8 cellular contexts compared by ENCODE assay signal in genomic region chr5:66828046-66828550, GRCh38.
A peak's percentile ranks its signal among the peaks of the same experiment; 100 is the strongest.
DNase-seq lines count a peak whose midpoint lies in the region; ATAC-seq, FAIRE-seq and TF ChIP-seq lines count a peak whose summit lies in the region.

No MANE protein-coding gene starts in this region.

- in situ Hi-C loops in astrocyte of the cerebellum (cut with HindIII; ENCODE audit: low sequenced_read_pairs): no loop called here
- in situ Hi-C loops in transverse colon (cut with MboI; ENCODE audit: low pct_ligation_motif_present in 1 of 4, low pct_unique_long_range_greater_than_20kb in 1 of 4, low sequenced_read_pairs in 3 of 4): no loop called here

- H2AFZ ChIP-seq in GM23338: no peak overlapping the region

- H3K4me3 ChIP-seq in AG09309 (ENCODE audit: control insufficient read depth, low read depth, low read length): peak overlapping the region; percentile 41; the same call in 1 of the 2 replicates
- peak overlapping the region; percentile 46 for H3K4me3 ChIP-seq in GM23338
- H3K4me3 ChIP-seq in astrocyte of the cerebellum (ENCODE audit: low read depth, low read length): peak overlapping the region; percentile 53
- peak overlapping the region; percentile 30 to 35 for H3K4me3 ChIP-seq in left lung
- peak overlapping the region in 3 of 4 donors; percentile 17 to 47 (median 32) for H3K4me3 ChIP-seq in transverse colon

- intact Hi-C loops in left lung (cut with DNase I): loop anchor here in 1 of 2 donors (10.0 kb wide), 1 partner anchor 317 kb away; no protein-coding TSS in a partner anchor
- intact Hi-C loops in transverse colon (cut with DNase I; ENCODE audit: low total_unique reads): no loop called here

- H4K20me1 ChIP-seq in GM23338 (replicated peaks; ENCODE audit: insufficient read depth): no peaks in the 10 kb centered on the region

- H3K27me3 ChIP-seq in GM23338 (ENCODE audit: insufficient read depth): no peaks in the 10 kb centered on the region
- peaks cover 0 to 11% of the 10 kb centered on the region in 2 donors for H3K27me3 ChIP-seq in left lung
- peaks cover 4% of the 10 kb centered on the region for H3K27me3 ChIP-seq in transverse colon

- peak overlapping the region; percentile 7; the same call in 1 of the 2 replicates for H3K27ac ChIP-seq in GM23338 (ENCODE audit: low read depth)
- peak overlapping the region in 1 of 2 donors; percentile 63 for H3K27ac ChIP-seq in left lung
- H3K27ac ChIP-seq in transverse colon: peak overlapping the region in 2 of 4 donors; percentile 31 to 52

- H3K4me1 Mint-ChIP-seq in GM23338: peaks cover 48% of the 10 kb centered on the region

- H3K36me3 ChIP-seq in GM23338 (ENCODE audit: insufficient read depth): no peaks in the 10 kb centered on the region
- H3K36me3 ChIP-seq in left lung: no peaks in the 10 kb centered on the region
- no peaks in the 10 kb centered on the region for H3K36me3 ChIP-seq in transverse colon

- H3K27me3 Mint-ChIP-seq in GM23338 (ENCODE audit: insufficient read depth, low read depth, poor library complexity): peaks cover 4% of the 10 kb centered on the region

- ATAC-seq in GM23338: peak; percentile 87
- ATAC-seq in left lung: no peak
- ATAC-seq in HG02884 (IDR thresholded peaks at IDR 0.05; ENCODE audit: unreplicated experiment): no peak

- peak overlapping the region; percentile 73 for H3K4me2 ChIP-seq in GM23338

- no peak for FAIRE-seq in GM12892 (lab: Jason Lieb, UNC)

- DNase-seq in AG09309 (ENCODE audit: low read depth) (no peak), GM23338 (ENCODE audit: low spot score) (peak; percentile 78), astrocyte of the cerebellum (ENCODE audit: low read depth) (no peak), left lung (no peak), transverse colon (no peak), GM12892 (ENCODE audit: insufficient read length) (no peak), T-helper 9 cell (no peak)

- H3K27ac Mint-ChIP-seq in GM23338: no peak overlapping the region

- H3K4me1 ChIP-seq in GM23338 (ENCODE audit: insufficient read depth): peaks cover 46% of the 10 kb centered on the region
- H3K4me1 ChIP-seq in left lung: peaks cover 0 to 31% of the 10 kb centered on the region in 2 donors
- peaks cover 0 to 20% (median 5%) of the 10 kb centered on the region in 4 donors for H3K4me1 ChIP-seq in transverse colon

- H3F3A ChIP-seq in GM23338 (replicated peaks; ENCODE audit: low read depth): no peaks in the 10 kb centered on the region

- no peak for TF ChIP-seq CTCF in AG09309 (IDR thresholded peaks at IDR 0.05; ENCODE audit: control insufficient read depth, insufficient read depth, low read depth, low read length, missing control alignments)
- TF ChIP-seq CTCF in GM23338 (conservative IDR thresholded peaks at IDR 0.05; ENCODE audit: low read depth in 2 of 2): no peak
- no peak for TF ChIP-seq CTCF in astrocyte of the cerebellum (IDR thresholded peaks at IDR 0.05; ENCODE audit: low read depth, low read length, missing control alignments)
- TF ChIP-seq CTCF in left lung (IDR thresholded peaks at IDR 0.05): no peak
- TF ChIP-seq CTCF in transverse colon (IDR thresholded peaks at IDR 0.05): no peak

- peak overlapping the region; percentile 69 for H3K4me3 Mint-ChIP-seq in GM23338

- H3K36me3 Mint-ChIP-seq in GM23338 (ENCODE audit: low read depth): no peaks in the 10 kb centered on the region

- no peaks in the 10 kb centered on the region for H3K9me3 Mint-ChIP-seq in GM23338

- WGBS in transverse colon (ENCODE audit: low coverage in 1 of 2), 2 donors: 36 to 48% methylated on average over 4 to 5 of the region's 5 CpGs

- no peaks in the 10 kb centered on the region for H3K9me3 ChIP-seq in left lung
- H3K9me3 ChIP-seq in transverse colon: no peaks in the 10 kb centered on the region

- TF ChIP-seq POLR2A in transverse colon (IDR thresholded peaks at IDR 0.05) (no peak), GM12892 (IDR thresholded peaks at IDR 0.05; ENCODE audit: low read depth, low read length) (no peak)

- H3K9me2 ChIP-seq in GM23338 (ENCODE audit: insufficient read depth): 0 out of 2 replicates have a peak, but pooled peaks cover 3% of the 10 kb centered on the region

- no peaks in the 10 kb centered on the region for H3K79me2 ChIP-seq in GM23338 (replicated peaks; ENCODE audit: insufficient read depth)

- no peak for TF ChIP-seq EP300 in transverse colon (IDR thresholded peaks at IDR 0.05; ENCODE audit: low read depth)

TF ChIP-seq in GM23338, 12 proteins besides CTCF, POLR2A, EP300 and RAD21 (continues in another document):
- TF ChIP-seq JUNB (IDR thresholded peaks at IDR 0.05; ENCODE audit: unreplicated experiment) (no peak), EZH2 (IDR thresholded peaks at IDR 0.05; ENCODE audit: low read depth, unreplicated experiment) (no peak), CREB1 (CRISPR knock-in tag; IDR thresholded peaks at IDR 0.05; ENCODE audit: low read depth) (no peak), STAT1 (IDR thresholded peaks at IDR 0.05; ENCODE audit: unreplicated experiment) (no peak), REST (IDR thresholded peaks at IDR 0.05; ENCODE audit: unreplicated experiment) (no peak)
